In genomic region chr19:588093-588742, GRCh38 we compare ENCODE assay signal across 9 cellular contexts. TPM values are rescaled to one million over a fixed set of nuclear protein-coding genes. Genes with fewer than 3 reads are reported as not detected.
DNase-seq lines count a peak whose midpoint lies in the region; ATAC-seq and TF ChIP-seq lines count a peak whose summit lies in the region.
"Had no signal": no experiment of that assay in that cellular context is flagged by ENCODE, and none has a peak within 500 bp of the region (broad histone marks: within the 10 kb centered on the region; RNA-seq: fewer than 3 reads in every experiment).

No MANE protein-coding gene starts in this region.

- H3K27ac Mint-ChIP-seq in activated CD4-positive, alpha-beta memory T cell treated with anti-CD3 and anti-CD28 coated beads for 36 hours, result no peak overlapping the region
- H3K27ac Mint-ChIP-seq in memory B cell, result peak overlapping the region; percentile 14

- H3K27ac ChIP-seq in HEK293 (ENCODE audit: extremely low read depth, low read depth, low read length) (peak overlapping the region; percentile 35; the same call in 1 of the 2 replicates), dorsolateral prefrontal cortex (peak overlapping the region; percentile 64 to 98 (median 95)), substantia nigra (ENCODE audit: low read depth, low read length, poor library complexity, severe bottlenecking) (peak overlapping the region; percentile 99)

- TF ChIP-seq CTCF in HEK293 (tag by site-specific recombination; IDR thresholded peaks at IDR 0.05) (peak; percentile 26; the same call in 1 of the 2 replicates), dorsolateral prefrontal cortex (IDR thresholded peaks at IDR 0.05 in 54 of 56, conservative IDR thresholded peaks at IDR 0.05 in 2 of 56; ENCODE audit: low read depth in 1 of 56, partially characterized antibody in 56 of 56) (peak; percentile 44 to 87 (median 72))

- peaks cover 7% of the 10 kb centered on the region; the same call in 1 of the 2 replicates for H3K4me1 ChIP-seq in HEK293 (ENCODE audit: control insufficient read depth, insufficient read depth, low read length)

- H3K27me3 Mint-ChIP-seq in activated CD4-positive, alpha-beta memory T cell treated with anti-CD3 and anti-CD28 coated beads for 36 hours, result peaks cover 10% of the 10 kb centered on the region
- H3K27me3 Mint-ChIP-seq in memory B cell, result peaks cover 6% of the 10 kb centered on the region

- H3K4me1 Mint-ChIP-seq in activated CD4-positive, alpha-beta memory T cell treated with anti-CD3 and anti-CD28 coated beads for 36 hours (ENCODE audit: low read depth), result peaks cover 4% of the 10 kb centered on the region
- peaks cover 2% of the 10 kb centered on the region for H3K4me1 Mint-ChIP-seq in memory B cell

- H3K36me3 Mint-ChIP-seq in activated CD4-positive, alpha-beta memory T cell treated with anti-CD3 and anti-CD28 coated beads for 36 hours, result peaks cover under 1% of the 10 kb centered on the region
- H3K36me3 Mint-ChIP-seq in memory B cell, result peaks cover 2% of the 10 kb centered on the region

- peak; percentile 93 for DNase-seq in Ammon's horn (ENCODE audit: low spot score)
- peak; percentile 71 for DNase-seq in NCI-H510A treated with DMSO at 0.1 percent for 48 hours (lab: John Stamatoyannopoulos, UW)
- peak; percentile 83 for DNase-seq in activated CD4-positive, alpha-beta memory T cell treated with anti-CD3 and anti-CD28 coated beads for 36 hours
- peak; percentile 64 to 95 (median 91) for DNase-seq in dorsolateral prefrontal cortex
- DNase-seq in memory B cell (ENCODE audit: low spot score in 2 of 2), result peak; percentile 43 to 57
- DNase-seq in substantia nigra (lab: John Stamatoyannopoulos, UW), result peak; percentile 61 to 96 (median 88)

- POLR2A ChIA-PET in HEK293 (lab: Yijun Ruan, JAX), result interaction anchor here (0.6 to 1.0 kb wide), 3 partner anchors 11 to 33 kb away, joined by 3 to 7 read pairs (median 6); no protein-coding TSS in a partner anchor
- POLR2A ChIA-PET in activated CD4-positive, alpha-beta memory T cell treated with anti-CD3 and anti-CD28 coated beads for 36 hours (lab: Charles Lee), result no interaction called here

- peaks cover 0 to 4% of the 10 kb centered on the region in 2 experiments; a peak in 1 of 3 replicates for H3K36me3 ChIP-seq in HEK293 (ENCODE audit: control insufficient read depth in 2 of 2, insufficient read depth in 1 of 2, low read length in 2 of 2)

- H3K4me3 Mint-ChIP-seq in activated CD4-positive, alpha-beta memory T cell treated with anti-CD3 and anti-CD28 coated beads for 36 hours, result peak overlapping the region; percentile 21
- H3K4me3 Mint-ChIP-seq in memory B cell, result peak overlapping the region; percentile 29

- CTCF ChIA-PET in HEK293 (lab: Yijun Ruan, JAX), result interaction anchor here (0.6 to 1.1 kb wide), 8 partner anchors 10 to 218 kb away, joined by 3 to 10 read pairs (median 3); partner anchors contain the start of gene POLRMT
- CTCF ChIA-PET in activated CD4-positive, alpha-beta memory T cell treated with anti-CD3 and anti-CD28 coated beads for 36 hours (lab: Charles Lee), result interaction anchor here (0.6 to 1.3 kb wide), 5 partner anchors 11 to 77 kb away, joined by 3 to 6 read pairs (median 3); partner anchors contain the start of gene RNF126

- no peaks in the 10 kb centered on the region for H3K9me3 Mint-ChIP-seq in activated CD4-positive, alpha-beta memory T cell treated with anti-CD3 and anti-CD28 coated beads for 36 hours
- no peaks in the 10 kb centered on the region for H3K9me3 Mint-ChIP-seq in memory B cell

- intact Hi-C loops in activated CD4-positive, alpha-beta memory T cell treated with anti-CD3 and anti-CD28 coated beads for 36 hours (cut with micrococcal nuclease), result loop anchor here (2.0 to 10.0 kb wide), 4 partner anchors 23 to 144 kb away; partner anchors contain the start of genes FGF22, POLRMT and RNF126
- intact Hi-C loops in dorsolateral prefrontal cortex (cut with DNase I), result loop anchor here (5.0 to 10.0 kb wide), 2 partner anchors 56 to 147 kb away; partner anchors contain the start of gene CDC34 (in 1 of the 2)

- peaks cover 0 to 14% (median 0%) of the 10 kb centered on the region in 45 donors for H3K27me3 ChIP-seq in dorsolateral prefrontal cortex

- no peaks in the 10 kb centered on the region for H3K9me3 ChIP-seq in HEK293 (ENCODE audit: control insufficient read depth, insufficient read depth, low read depth, low read length)

- ATAC-seq in memory B cell (ENCODE audit: low read depth) (peak; percentile 57), HG03159 (IDR thresholded peaks at IDR 0.05; ENCODE audit: unreplicated experiment) (no peak)

- H3K4me3 ChIP-seq in HEK293 (ENCODE audit: low read depth, low read length) (no peak overlapping the region), dorsolateral prefrontal cortex (peak overlapping the region in 54 of 59 donors; percentile 1 to 66 (median 44))

TF ChIP-seq in HEK293, 187 proteins besides CTCF, POLR2A, EP300 and RAD21 (continues in another document):
- TF ChIP-seq ZNF16 (tag by site-specific recombination; IDR thresholded peaks at IDR 0.05; ENCODE audit: low read depth), result no peak
- no peak for TF ChIP-seq ZNF221 (tag by site-specific recombination; IDR thresholded peaks at IDR 0.05; ENCODE audit: borderline replicate concordance)
- TF ChIP-seq ZNF23 (tag by site-specific recombination; IDR thresholded peaks at IDR 0.05; ENCODE audit: borderline replicate concordance), result no peak
- TF ChIP-seq ZNF324 (tag by site-specific recombination; IDR thresholded peaks at IDR 0.05), result no peak
- TF ChIP-seq ZNF777 (tag by site-specific recombination; IDR thresholded peaks at IDR 0.05; ENCODE audit: borderline replicate concordance), result peak; percentile 48; the same call in 1 of the 2 replicates
- TF ChIP-seq GLI4 (tag by site-specific recombination; IDR thresholded peaks at IDR 0.05), result no peak
- TF ChIP-seq MEIS1 (CRISPR knock-in tag; IDR thresholded peaks at IDR 0.05; ENCODE audit: borderline replicate concordance), result no peak
- TF ChIP-seq ZFHX2 (tag by site-specific recombination; conservative IDR thresholded peaks at IDR 0.05), result peak; percentile 70
- peak; percentile 71; the same call in 1 of the 2 replicates for TF ChIP-seq GLIS2 (tag by site-specific recombination; IDR thresholded peaks at IDR 0.05)
- no peak; the same call in 1 of the 2 replicates for TF ChIP-seq PRDM10 (tag by site-specific recombination; IDR thresholded peaks at IDR 0.05)
- TF ChIP-seq ZNF624 (tag by site-specific recombination; IDR thresholded peaks at IDR 0.05), result no peak
- TF ChIP-seq ZIC2 (tag by site-specific recombination; IDR thresholded peaks at IDR 0.05), result peak; percentile 92
- TF ChIP-seq ZNF449 (tag by site-specific recombination; IDR thresholded peaks at IDR 0.05), result peak; percentile 89
- TF ChIP-seq ZNF302 (tag by site-specific recombination; IDR thresholded peaks at IDR 0.05; ENCODE audit: low read depth), result no peak
- TF ChIP-seq ZNF660 (tag by site-specific recombination; IDR thresholded peaks at IDR 0.05), result no peak

RNA-seq across cellular contexts. Expression of gene HCN2, which starts 1.5 kb away (rescaled TPM):
- total RNA-seq in activated CD4-positive, alpha-beta memory T cell treated with anti-CD3 and anti-CD28 coated beads for 36 hours, result 1 to 10 TPM in 1 of 2 experiments, under 1 TPM in 1; 1.00 to 1.0 TPM
- total RNA-seq in dorsolateral prefrontal cortex, result 100 to 1,000 TPM in 109 of 120 experiments, 10 to 100 TPM in 11; 76.8 to 199 (median 123) TPM
- total RNA-seq: skeletal muscle tissue had no signal

RNA-seq across cellular contexts. Expression of gene BSG, which starts 15.8 kb away (rescaled TPM):
- 100 to 1,000 TPM; 185 to 205 TPM for total RNA-seq in activated CD4-positive, alpha-beta memory T cell treated with anti-CD3 and anti-CD28 coated beads for 36 hours
- total RNA-seq in dorsolateral prefrontal cortex, result 100 to 1,000 TPM; 350 to 867 (median 549) TPM

RNA-seq across cellular contexts. Expression of gene GZMM, which starts 44.4 kb away (rescaled TPM):
- total RNA-seq in activated CD4-positive, alpha-beta memory T cell treated with anti-CD3 and anti-CD28 coated beads for 36 hours, result 10 to 100 TPM; 27.2 to 27.4 TPM
- total RNA-seq in dorsolateral prefrontal cortex, result 1 to 10 TPM in 36 of 120 experiments, under 1 TPM in 46, not detected in 38; 0.43 to 5.3 (median 0.94) TPM
- total RNA-seq: skeletal muscle tissue had no signal

RNA-seq across cellular contexts. Expression of gene POLRMT, which starts 45.1 kb away (rescaled TPM):
- 10 to 100 TPM; 71.5 to 72.5 TPM for total RNA-seq in activated CD4-positive, alpha-beta memory T cell treated with anti-CD3 and anti-CD28 coated beads for 36 hours
- total RNA-seq in dorsolateral prefrontal cortex, result 10 to 100 TPM; 27.8 to 91.2 (median 61.9) TPM

RNA-seq across cellular contexts. Expression of gene FGF22, which starts 51.5 kb away (rescaled TPM):
- under 1 TPM in 1 of 2 experiments, not detected in 1; 0.14 TPM for total RNA-seq in activated CD4-positive, alpha-beta memory T cell treated with anti-CD3 and anti-CD28 coated beads for 36 hours
- 10 to 100 TPM in 2 of 120 experiments, 1 to 10 TPM in 118; 3.6 to 10.1 (median 5.8) TPM for total RNA-seq in dorsolateral prefrontal cortex
- total RNA-seq: skeletal muscle tissue had no signal

Comparison
In these comparisons a context has a peak if more than half of its experiments do, and no peak if none do; other contexts are left out.
1. H3K27ac ChIP-seq: peak in every context shown above with its lines; median percentile 99 in substantia nigra; 95 in dorsolateral prefrontal cortex; 35 in HEK293.
2. RNA of gene HCN2, which starts 1.5 kb away (total RNA-seq): 76.8 to 199 TPM in dorsolateral prefrontal cortex; 1.00 to 1.0 TPM in activated CD4-positive, alpha-beta memory T cell treated with anti-CD3 and anti-CD28 coated beads for 36 hours; every median in the first group is over 10 times any median in the second.
3. RNA of gene GZMM, which starts 44.4 kb away (total RNA-seq): 27.2 to 27.4 TPM in activated CD4-positive, alpha-beta memory T cell treated with anti-CD3 and anti-CD28 coated beads for 36 hours; 0.43 to 5.3 TPM in dorsolateral prefrontal cortex; every median in the first group is over 4 times any median in the second.
4. Peak in every context shown above with its lines, with median percentiles within 50 percentile points of each other: DNase-seq.